ENCODE assay signal across 8 cellular contexts in the genomic region with DNA sequence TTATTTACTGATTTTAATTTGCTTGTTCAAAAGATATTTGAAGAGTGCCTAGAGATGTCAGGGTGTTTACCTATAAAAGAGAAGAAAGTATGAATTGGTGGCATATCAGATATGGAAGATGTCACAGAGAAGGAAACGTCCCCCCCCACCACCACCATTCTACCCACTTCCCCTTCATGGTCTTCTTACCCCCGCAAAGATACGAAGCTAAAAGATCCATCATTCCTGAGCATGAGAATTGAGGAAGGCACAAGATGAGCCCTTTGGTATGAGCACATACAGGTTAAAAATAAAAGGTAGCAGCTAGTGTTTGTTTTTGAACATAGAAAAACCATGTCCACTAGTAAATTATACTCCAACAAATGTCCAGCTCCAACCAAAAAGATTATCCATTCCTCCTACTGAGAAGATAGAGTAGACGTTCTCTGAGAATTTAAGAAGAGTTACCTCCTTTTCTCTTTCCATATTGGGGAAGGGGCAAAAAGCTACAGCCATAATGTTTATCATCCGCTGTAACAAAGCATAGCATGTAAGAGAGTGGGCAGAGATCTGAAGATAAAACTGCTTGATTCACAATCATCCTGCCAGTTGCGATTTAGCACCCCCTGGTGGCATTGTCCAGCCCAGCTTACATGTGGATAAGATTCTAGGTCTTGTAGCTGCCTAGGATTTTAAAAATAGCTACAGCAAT. TPM values are rescaled to one million over a fixed set of nuclear protein-coding genes. Genes with fewer than 3 reads are reported as not detected.
DNase-seq lines count a peak whose midpoint lies in the region; ATAC-seq, FAIRE-seq and TF ChIP-seq lines count a peak whose summit lies in the region.

No MANE protein-coding gene starts in this region.

- no peak overlapping the region for H3K27ac ChIP-seq in osteoblast (ENCODE audit: low read depth, low read length)
- no peak overlapping the region for H3K27ac ChIP-seq in thoracic aorta

- no peak for TF ChIP-seq POLR2A in NB4 (IDR thresholded peaks at IDR 0.05; ENCODE audit: extremely low read depth, insufficient read length)

- in situ Hi-C loops in SK-MEL-5 (cut with HindIII; ENCODE audit: low pct_unique_long_range_greater_than_20kb, low sequenced_read_pairs) = no loop called here

- DNase-seq in AG09319 (ENCODE audit: extremely low read depth, low read depth) (peak; percentile 60), NB4 (ENCODE audit: low read depth) (peak; percentile 93), SK-MEL-5 (ENCODE audit: low read depth, low spot score) (peak; percentile 87), frontal cortex (ENCODE audit: low spot score in 2 of 2) (peak; percentile 27 to 28), osteoblast (ENCODE audit: insufficient read length, low spot score, missing footprints) (peak; percentile 35), thoracic aorta (ENCODE audit: low spot score) (peak; percentile 45)
- DNase-seq in activated naive CD4-positive, alpha-beta T cell (lab: John Stamatoyannopoulos, UW) = peak; percentile 44 to 84 (median 77)

- H3K4me3 ChIP-seq in NB4 (ENCODE audit: low read depth, low read length) (no peak overlapping the region), osteoblast (ENCODE audit: insufficient read depth, low read length) (no peak overlapping the region), thoracic aorta (no peak overlapping the region)

- H4K20me1 ChIP-seq in osteoblast (ENCODE audit: insufficient read depth, low read length) = peaks cover 4% of the 10 kb centered on the region

- FAIRE-seq in frontal cortex (lab: Jason Lieb, UNC) = peak; percentile 40

- H3K4me1 ChIP-seq in osteoblast (ENCODE audit: insufficient read depth, low read length) = no peaks in the 10 kb centered on the region
- peaks cover 0 to 6% of the 10 kb centered on the region in 2 donors for H3K4me1 ChIP-seq in thoracic aorta (ENCODE audit: control insufficient read depth in 1 of 2, low read depth in 2 of 2)

- peaks cover 5% of the 10 kb centered on the region for H3K36me3 ChIP-seq in osteoblast (ENCODE audit: insufficient read depth, low read length)
- H3K36me3 ChIP-seq in thoracic aorta = no peaks in the 10 kb centered on the region

- ATAC-seq in GM19324 (IDR thresholded peaks at IDR 0.05; ENCODE audit: low FRiP score, unreplicated experiment) = peak; percentile 48
- ATAC-seq in thoracic aorta (ENCODE audit: insufficient number of reproducible peaks, low FRiP score, low read depth) = peak; percentile 73

- peak; percentile 94 for TF ChIP-seq CTCF in AG09319 (IDR thresholded peaks at IDR 0.05; ENCODE audit: low read depth, low read length)
- TF ChIP-seq CTCF in NB4 (IDR thresholded peaks at IDR 0.05; ENCODE audit: low read depth, low read length) = peak; percentile 99
- peak; percentile 97 for TF ChIP-seq CTCF in osteoblast (IDR thresholded peaks at IDR 0.05; ENCODE audit: extremely low read depth, low read depth, low read length)
- peak; percentile 87 for TF ChIP-seq CTCF in thoracic aorta (IDR thresholded peaks at IDR 0.05)

- H3K4me2 ChIP-seq in osteoblast (ENCODE audit: insufficient read depth, low read length) = no peak overlapping the region

- H3K79me2 ChIP-seq in osteoblast (ENCODE audit: insufficient read depth, low read length) = no peaks in the 10 kb centered on the region

- H3K27me3 ChIP-seq in osteoblast (ENCODE audit: insufficient read depth, low read length) (no peaks in the 10 kb centered on the region), thoracic aorta (replicated peaks; ENCODE audit: insufficient read depth) (no peaks in the 10 kb centered on the region)

- no peaks in the 10 kb centered on the region for H3K9me3 ChIP-seq in osteoblast (ENCODE audit: low read depth, low read length)
- no peaks in the 10 kb centered on the region for H3K9me3 ChIP-seq in thoracic aorta

- no peak overlapping the region for H2AFZ ChIP-seq in osteoblast (ENCODE audit: low read length)

RNA-seq across cellular contexts. Expression of a gene that starts 29.1 kb away (rescaled TPM):
- 19.0 and 22.1 TPM in 2 replicates for total RNA-seq in SK-MEL-5 (2014; rRNA removed; shearing (Covaris generic))
- polyA plus RNA-seq in SK-MEL-5 (2015; cell fraction: cytosol; rRNA removed) = 11.9 and 16.5 TPM in 2 replicates
- 29.5 and 37.7 TPM in 2 replicates for polyA plus RNA-seq in SK-MEL-5 (2015; cell fraction: nucleus; rRNA removed)
- total RNA-seq in frontal cortex = 39.9 TPM
- total RNA-seq in osteoblast = 22.4 and 25.7 TPM in 2 replicates
- 10 to 100 TPM; 56.2 to 73.4 TPM for total RNA-seq in thoracic aorta

RNA-seq across cellular contexts. Expression of a gene that starts 44.6 kb away (rescaled TPM):
- 9.4 and 10.8 TPM in 2 replicates for total RNA-seq in SK-MEL-5 (2014; rRNA removed; shearing (Covaris generic))
- polyA plus RNA-seq in SK-MEL-5 (2015; cell fraction: cytosol; rRNA removed) = 5.9 TPM in 2 replicates
- 21.7 and 28.7 TPM in 2 replicates for polyA plus RNA-seq in SK-MEL-5 (2015; cell fraction: nucleus; rRNA removed)
- total RNA-seq in frontal cortex (62.4 TPM), osteoblast (25.7 and 27.7 TPM in 2 replicates), thoracic aorta (10 to 100 TPM; 24.1 to 28.6 TPM)

RNA-seq across cellular contexts. Expression of a gene that starts 58.9 kb away (rescaled TPM):
- 1.2 TPM in 1 of 2 replicates, not detected in the other for total RNA-seq in SK-MEL-5 (2014; rRNA removed; shearing (Covaris generic))
- 0.38 and 1.7 TPM in 2 replicates for polyA plus RNA-seq in SK-MEL-5 (2015; cell fraction: cytosol; rRNA removed)
- 0.35 and 0.60 TPM in 2 replicates for polyA plus RNA-seq in SK-MEL-5 (2015; cell fraction: nucleus; rRNA removed)
- 9.4 TPM for total RNA-seq in frontal cortex
- total RNA-seq in osteoblast = 52.5 and 62.2 TPM in 2 replicates
- 10 to 100 TPM; 30.4 to 45.2 TPM for total RNA-seq in thoracic aorta

Comparison
In these comparisons a context has a peak if more than half of its experiments do, and no peak if none do; other contexts are left out.
1. DNase-seq: peak in every context shown above with its lines; median percentile 93 in NB4; 87 in SK-MEL-5; 77 in activated naive CD4-positive, alpha-beta T cell; 60 in AG09319; 45 in thoracic aorta; 35 in osteoblast; 28 in frontal cortex.